11 cellular contexts compared by ENCODE assay signal in the genomic region with DNA sequence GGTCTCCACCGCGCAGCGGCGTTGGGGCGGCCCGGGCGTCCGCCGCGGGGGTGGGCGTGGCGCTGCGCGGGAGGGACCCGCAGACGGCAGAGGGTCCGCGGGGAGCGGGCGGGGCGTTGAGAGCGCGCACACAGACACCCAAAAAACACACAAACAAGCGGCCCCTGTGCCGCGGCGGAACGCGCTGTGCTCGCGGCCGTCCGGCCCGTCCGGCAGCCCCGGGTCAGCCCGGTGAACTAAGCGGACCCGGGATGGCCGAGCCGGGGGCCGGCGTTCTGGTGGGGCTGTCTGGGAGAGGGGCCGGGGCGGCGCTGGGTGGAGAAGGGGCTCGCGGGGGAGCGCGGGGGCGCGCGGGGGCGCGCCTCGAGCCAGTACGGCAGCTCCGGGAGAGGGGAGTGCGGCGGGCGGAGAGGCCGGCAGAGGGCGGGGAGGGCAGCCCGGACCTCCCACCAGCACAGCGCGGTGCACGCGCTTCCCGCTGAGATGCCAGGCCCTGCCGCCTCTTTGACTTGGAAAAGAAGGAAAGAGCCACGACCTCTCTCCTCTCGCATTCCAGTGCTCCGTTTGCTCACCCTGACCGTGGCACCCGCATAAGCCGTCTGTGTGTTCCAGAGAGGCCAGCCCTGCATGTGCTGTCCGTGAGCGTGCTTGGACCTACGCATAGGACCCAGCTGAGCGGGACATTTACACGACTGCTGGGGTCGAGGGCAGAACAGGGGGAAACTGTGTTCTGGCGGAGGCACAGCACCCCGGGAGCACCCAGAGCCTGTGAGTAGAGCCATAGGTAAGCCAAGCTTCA. TPM values are rescaled to one million over a fixed set of nuclear protein-coding genes. Genes with fewer than 3 reads are reported as not detected.
A peak's percentile ranks its signal among the peaks of the same experiment; 100 is the strongest.
DNase-seq lines count a peak whose midpoint lies in the region; ATAC-seq and TF ChIP-seq lines count a peak whose summit lies in the region.
"Had no signal": no experiment of that assay in that cellular context is flagged by ENCODE, and none has a peak within 500 bp of the region (broad histone marks: within the 10 kb centered on the region; RNA-seq: fewer than 3 reads in every experiment).

No MANE protein-coding gene starts in this region.

- WGBS in gastroesophageal sphincter (ENCODE audit: low coverage in 1 of 2), 2 donors = no CpG with 5 or more reads among the region's 84 CpGs

- no peak overlapping the region for H3K27ac Mint-ChIP-seq in osteocyte (ENCODE audit: unreplicated experiment)
- H3K27ac Mint-ChIP-seq: activated CD4-positive, alpha-beta memory T cell treated with anti-CD3 and anti-CD28 coated beads for 36 hours had no signal

- peak overlapping the region; percentile 37 for H3K4me3 Mint-ChIP-seq in osteocyte (ENCODE audit: unreplicated experiment)
- H3K4me3 Mint-ChIP-seq: activated CD4-positive, alpha-beta memory T cell treated with anti-CD3 and anti-CD28 coated beads for 36 hours had no signal

- H3K27me3 Mint-ChIP-seq in osteocyte (ENCODE audit: unreplicated experiment) = peaks cover 52% of the 10 kb centered on the region

- H3K36me3 ChIP-seq in SJSA1 (no peaks in the 10 kb centered on the region), gastroesophageal sphincter (no peaks in the 10 kb centered on the region)

- no peaks in the 10 kb centered on the region for H3K9me3 Mint-ChIP-seq in osteocyte (ENCODE audit: unreplicated experiment)
- H3K9me3 Mint-ChIP-seq: activated CD4-positive, alpha-beta memory T cell treated with anti-CD3 and anti-CD28 coated beads for 36 hours had no signal

- H3K4me1 Mint-ChIP-seq in osteocyte (ENCODE audit: unreplicated experiment) = peaks cover 6% of the 10 kb centered on the region

- TF ChIP-seq EP300 in gastroesophageal sphincter (IDR thresholded peaks at IDR 0.05) = no peak

- ATAC-seq in gastroesophageal sphincter = peak; percentile 62
- ATAC-seq in HG03139 (IDR thresholded peaks at IDR 0.05; ENCODE audit: unreplicated experiment) = no peak
- no peak for ATAC-seq in GM21723 (IDR thresholded peaks at IDR 0.05; ENCODE audit: unreplicated experiment)

- H3K36me3 Mint-ChIP-seq in osteocyte (ENCODE audit: unreplicated experiment) = no peaks in the 10 kb centered on the region
- H3K36me3 Mint-ChIP-seq: activated CD4-positive, alpha-beta memory T cell treated with anti-CD3 and anti-CD28 coated beads for 36 hours had no signal

- H3K9me3 ChIP-seq in SJSA1 (replicated peaks) (peaks cover 2% of the 10 kb centered on the region), gastroesophageal sphincter (no peaks in the 10 kb centered on the region)

- H3K27me3 ChIP-seq in SJSA1 (replicated peaks) (peaks cover 91% of the 10 kb centered on the region), gastroesophageal sphincter (peaks cover 84% of the 10 kb centered on the region)

- TF ChIP-seq POLR2A in gastroesophageal sphincter (IDR thresholded peaks at IDR 0.05) = no peak

- TF ChIP-seq CTCF in gastroesophageal sphincter (IDR thresholded peaks at IDR 0.05) = peak in 2 of 4 experiments; percentile 8 to 28
- TF ChIP-seq CTCF in osteocyte (IDR thresholded peaks at IDR 0.05) = peak; percentile 25

- H3K27ac ChIP-seq in SJSA1 (no peak overlapping the region), gastroesophageal sphincter (no peak overlapping the region)
- H3K27ac ChIP-seq: HL-60 had no signal

- H3K4me1 ChIP-seq in SJSA1 (replicated peaks) (peaks cover 19% of the 10 kb centered on the region), gastroesophageal sphincter (peaks cover 0 to 14% (median 4%) of the 10 kb centered on the region in 3 donors)

- DNase-seq in Ammon's horn (ENCODE audit: low spot score) (peak; percentile 60), SJSA1 (ENCODE audit: low read depth in 1 of 2, low spot score in 2 of 2) (no peak), osteocyte (ENCODE audit: extremely low spot score, unreplicated experiment) (no peak), NCI-H2196 treated with DMSO at 0.1 percent for 48 hours (lab: John Stamatoyannopoulos, UW; ENCODE audit: unreplicated experiment) (no peak), HK-2 (ENCODE audit: unreplicated experiment) (no peak)
- DNase-seq: activated CD4-positive, alpha-beta memory T cell treated with anti-CD3 and anti-CD28 coated beads for 36 hours had no signal

- H3K4me3 ChIP-seq in SJSA1 (peak overlapping the region; percentile 32), gastroesophageal sphincter (peak overlapping the region; percentile 30 to 58)

RNA-seq across cellular contexts. Expression of a gene that starts 10.3 kb away (rescaled TPM):
- not detected in 2 replicates for total RNA-seq in SJSA1 (2014; rRNA removed; shearing (Covaris generic))
- total RNA-seq in gastroesophageal sphincter (10 to 100 TPM in 1 of 4 donors, not detected in 3; 11.3 TPM), osteocyte (not detected in 2 replicates)

RNA-seq across cellular contexts. Expression of a gene that starts 59.0 kb away (rescaled TPM):
- not detected in 2 replicates for total RNA-seq in SJSA1 (2014; rRNA removed; shearing (Covaris generic))
- total RNA-seq in gastroesophageal sphincter (not detected), osteocyte (0.43 TPM in 1 of 2 replicates, not detected in the other)
- total RNA-seq: mesenteric fat pad had no signal
